ENCODE assay signal across 15 cellular contexts in the genomic region with DNA sequence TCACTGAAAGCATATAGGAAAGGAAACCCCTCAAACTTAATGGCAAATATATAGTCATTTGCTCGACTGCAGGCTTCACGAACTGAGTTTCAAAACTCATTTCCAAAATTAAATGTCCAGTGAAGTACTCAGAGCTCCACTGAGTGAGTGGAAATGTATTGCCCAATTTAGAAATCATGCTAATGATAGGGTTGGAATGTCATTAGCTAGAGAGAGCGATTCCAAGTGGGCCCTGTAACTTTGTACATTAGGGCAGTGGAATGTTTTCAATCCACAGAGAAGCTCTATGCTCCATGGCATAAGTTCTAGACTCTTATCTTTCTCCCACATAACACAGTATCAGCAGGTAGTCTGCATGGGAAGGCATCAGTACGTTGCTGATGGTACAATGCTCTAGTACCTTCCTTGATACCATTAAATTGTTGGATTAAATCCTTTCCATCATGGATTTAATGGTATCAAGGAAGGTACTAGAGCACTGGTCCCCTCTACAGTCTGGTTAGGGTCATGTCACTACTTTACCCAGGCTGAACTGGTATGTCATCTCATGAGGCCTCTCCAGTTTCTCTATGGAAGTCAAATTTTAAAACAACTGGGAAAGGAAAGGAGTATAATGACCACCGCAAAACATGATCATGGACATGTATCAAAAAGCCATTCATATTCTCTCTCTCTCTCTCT.
"Had no signal": no experiment of that assay in that cellular context is flagged by ENCODE, and none has a peak within 500 bp of the region (broad histone marks: within the 10 kb centered on the region; RNA-seq: fewer than 3 reads in every experiment).

No MANE protein-coding gene starts in this region.

- H3K27ac Mint-ChIP-seq: immature natural killer cell, naive B cell, nephron had no signal

- H3K27ac ChIP-seq: colonic mucosa, psoas muscle, sigmoid colon, upper lobe of left lung, vagina had no signal

- H3K4me3 ChIP-seq: colonic mucosa, psoas muscle, sigmoid colon, upper lobe of left lung, vagina had no signal

- H3K36me3 ChIP-seq: colonic mucosa, sigmoid colon, vagina had no signal

- DNase-seq: colonic mucosa; dermis blood vessel endothelial cell; foreskin melanocyte; immature natural killer cell; mesendoderm; naive B cell; psoas muscle; retina; sigmoid colon; small intestine; stimulated activated CD4-positive, alpha-beta T cell treated with anti-CD3 and anti-CD28 coated beads, Interleukin-12 subunit alpha, Interleukin-12 subunit beta, amount 100 ng/mL, for 4 hours; stimulated activated naive CD4-positive, alpha-beta T cell treated with Interleukin-2 at 50 U/mL for 16 hours; upper lobe of left lung had no signal

- H3K4me1 Mint-ChIP-seq: immature natural killer cell, naive B cell had no signal

- H3K27me3 Mint-ChIP-seq: naive B cell had no signal

- H3K4me3 Mint-ChIP-seq: immature natural killer cell, naive B cell, nephron had no signal

- H3K27me3 ChIP-seq: colonic mucosa, sigmoid colon, upper lobe of left lung, vagina had no signal

- H3K9me3 ChIP-seq: colonic mucosa, psoas muscle, sigmoid colon, upper lobe of left lung, vagina had no signal

- H3K4me1 ChIP-seq: colonic mucosa, sigmoid colon, upper lobe of left lung, vagina had no signal
